ENCODE assay signal across 27 cellular contexts in the genomic region with DNA sequence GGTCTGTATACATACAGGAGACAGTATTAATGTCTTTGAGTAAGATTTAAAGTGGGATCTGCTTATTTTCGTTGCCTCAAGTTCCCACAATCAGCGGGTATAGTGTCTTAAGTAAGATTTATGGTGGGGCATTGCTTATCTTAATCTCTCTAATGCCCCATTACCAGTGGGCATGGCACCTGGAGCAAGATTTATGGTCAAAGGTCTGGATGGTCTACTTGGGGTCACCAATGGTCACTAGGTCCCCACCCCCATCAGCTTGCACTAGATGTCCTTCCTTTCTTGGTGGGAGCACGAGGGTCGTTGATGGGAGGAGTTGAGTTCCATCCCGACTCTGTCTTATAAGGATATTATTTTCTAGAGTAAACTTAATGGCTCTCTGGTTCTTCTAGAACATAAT.
"Had no signal": no experiment of that assay in that cellular context is flagged by ENCODE, and none has a peak within 500 bp of the region (broad histone marks: within the 10 kb centered on the region; RNA-seq: fewer than 3 reads in every experiment).

No MANE protein-coding gene starts in this region.

- H3K36me3 ChIP-seq: colonic mucosa, esophagus squamous epithelium, gastrocnemius medialis, heart right ventricle, left lung, lower lobe of right lung had no signal

- H3K4me3 Mint-ChIP-seq: dendritic cell treated with granulocyte-macrophage colony-stimulating factor and Interleukin-4, amounts not matched to agents 40 ng/mL and 50 ng/mL, for 4 days; effector memory CD8-positive, alpha-beta T cell; endodermal cell; mesothelial cell of epicardium; naive B cell had no signal

- H3K27me3 Mint-ChIP-seq: dendritic cell treated with granulocyte-macrophage colony-stimulating factor and Interleukin-4, amounts not matched to agents 40 ng/mL and 50 ng/mL, for 4 days; effector memory CD8-positive, alpha-beta T cell; naive B cell had no signal

- H3K9me3 ChIP-seq: colonic mucosa, gastrocnemius medialis, lower lobe of right lung, mucosa of descending colon had no signal

- H3K36me3 Mint-ChIP-seq: naive B cell had no signal

- H3K27ac Mint-ChIP-seq: dendritic cell treated with granulocyte-macrophage colony-stimulating factor and Interleukin-4, amounts not matched to agents 40 ng/mL and 50 ng/mL, for 4 days; effector memory CD8-positive, alpha-beta T cell; endodermal cell; mesothelial cell of epicardium; naive B cell had no signal

- H3K4me1 Mint-ChIP-seq: mesothelial cell of epicardium, naive B cell had no signal

- H3K27me3 ChIP-seq: colonic mucosa, esophagus squamous epithelium, gastrocnemius medialis, heart right ventricle, left lung had no signal

- ATAC-seq: effector memory CD8-positive, alpha-beta T cell; esophagus mucosa; gastrocnemius medialis; heart right ventricle; left colon; left lung; left ventricle myocardium superior; lower lobe of right lung; mucosa of descending colon had no signal

- H3K4me3 ChIP-seq: colonic mucosa, esophagus squamous epithelium, gastrocnemius medialis, heart right ventricle, left lung, lower lobe of right lung, mucosa of descending colon had no signal

- DNase-seq: colonic mucosa; cortex of kidney; effector CD8-positive, alpha-beta T cell; effector memory CD8-positive, alpha-beta T cell; endodermal cell; erythroblast; esophagus squamous epithelium; foreskin fibroblast; foreskin melanocyte; gastrocnemius medialis; glutamatergic neuron; head of caudate nucleus; heart right ventricle; hippocampal formation; kidney; kidney glomerular epithelial cell; left colon; left lung; left ventricle myocardium superior; lower lobe of right lung; mesenchymal stem cell; mucosa of descending colon; naive B cell had no signal

- H3K27ac ChIP-seq: colonic mucosa, epithelial cell of prostate, esophagus squamous epithelium, gastrocnemius medialis, heart right ventricle, left lung, lower lobe of right lung had no signal
